ENCODE assay signal across 20 cellular contexts in the genomic region with DNA sequence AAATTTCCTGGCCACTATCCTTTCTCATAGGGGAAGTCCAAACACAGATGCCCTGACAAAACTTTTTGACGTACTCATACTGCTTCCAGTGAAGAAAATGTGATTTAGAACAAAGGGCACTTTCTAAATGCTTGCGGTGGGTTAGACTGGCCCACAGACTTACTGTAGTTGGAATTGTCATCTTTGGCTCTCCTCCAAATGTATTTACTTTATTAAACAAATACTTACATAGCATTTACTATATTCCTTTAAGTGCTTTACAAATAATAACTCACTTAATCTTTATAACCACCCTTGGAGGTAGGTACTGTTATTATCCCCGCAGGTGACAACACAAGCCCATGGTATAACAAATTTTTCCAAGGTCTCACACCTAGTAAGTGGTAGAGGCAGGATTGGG. TPM values are rescaled to one million over a fixed set of nuclear protein-coding genes. Genes with fewer than 3 reads are reported as not detected.
DNase-seq lines count a peak whose midpoint lies in the region; ATAC-seq and TF ChIP-seq lines count a peak whose summit lies in the region.
"Had no signal": no experiment of that assay in that cellular context is flagged by ENCODE, and none has a peak within 500 bp of the region (broad histone marks: within the 10 kb centered on the region; RNA-seq: fewer than 3 reads in every experiment).

No MANE protein-coding gene starts in this region.

- peaks cover 10% of the 10 kb centered on the region for H4K20me1 ChIP-seq in Loucy (ENCODE audit: insufficient read depth, low read length, poor library complexity, severe bottlenecking)

- TF ChIP-seq CTCF in Loucy (conservative IDR thresholded peaks at IDR 0.05; ENCODE audit: low read length) (no peak), brain (conservative IDR thresholded peaks at IDR 0.05) (no peak), nephron (IDR thresholded peaks at IDR 0.05; ENCODE audit: unreplicated experiment in 3 of 3) (no peak)

- H3K4me1 ChIP-seq in Loucy (ENCODE audit: insufficient read depth, low read length, poor library complexity, severe bottlenecking), result peaks cover 23% of the 10 kb centered on the region

- H3K4me2 ChIP-seq in Loucy (ENCODE audit: low read depth, low read length, poor library complexity, severe bottlenecking), result peak overlapping the region; percentile 91
- H3K4me2 ChIP-seq: SK-N-SH had no signal

- DNase-seq in activated CD8-positive, alpha-beta memory T cell treated with anti-CD3 and anti-CD28 coated beads, Interleukin-2, amount 10 ng/mL, durations not matched to agents 7 days and 5 days, result no peak
- no peak for DNase-seq in activated CD8-positive, alpha-beta memory T cell treated with anti-CD3 and anti-CD28 coated beads for 24 hours
- DNase-seq in activated CD8-positive, alpha-beta T cell treated with anti-CD3 and anti-CD28 coated beads, Interleukin-2, amount 10 ng/mL, durations not matched to agents 7 days and 5 days, result no peak
- no peak for DNase-seq in NK-92 treated with Interleukin-12 subunit alpha and Interleukin-12 subunit beta, amount 100 ng/mL, for 24 hours (lab: John Stamatoyannopoulos, UW)
- DNase-seq: EL; glutamatergic neuron; NCI-H774; Peyer's patch; posterior cingulate gyrus; SK-N-SH; stimulated activated CD4-positive, alpha-beta T cell treated with anti-CD3 and anti-CD28 coated beads, Interleukin-2, amount 100 ng/mL, for 48 hours; uterus had no signal

- H3K36me3 ChIP-seq in Loucy (ENCODE audit: insufficient read depth, low read length), result no peaks in the 10 kb centered on the region; the same call in 1 of the 2 replicates
- H3K36me3 ChIP-seq: uterus had no signal

- no peaks in the 10 kb centered on the region for H3K27me3 ChIP-seq in Loucy (ENCODE audit: insufficient read depth, low read length, poor library complexity, severe bottlenecking)
- H3K27me3 ChIP-seq: cardiac muscle cell, esophagus muscularis mucosa, Peyer's patch, uterus had no signal

- no peaks in the 10 kb centered on the region for H3F3A ChIP-seq in Loucy (ENCODE audit: low read depth)

- no peak for ATAC-seq in activated CD8-positive, alpha-beta memory T cell treated with anti-CD3 and anti-CD28 coated beads, Interleukin-2, amount 10 ng/mL, durations not matched to agents 7 days and 5 days
- ATAC-seq in activated CD8-positive, alpha-beta T cell treated with anti-CD3 and anti-CD28 coated beads, Interleukin-2, amount 10 ng/mL, durations not matched to agents 7 days and 5 days, result no peak
- no peak for ATAC-seq in GM19035 (IDR thresholded peaks at IDR 0.05; ENCODE audit: unreplicated experiment)
- ATAC-seq: HCT116 had no signal

- no peak overlapping the region for H3K27ac Mint-ChIP-seq in activated CD8-positive, alpha-beta memory T cell treated with anti-CD3 and anti-CD28 coated beads, Interleukin-2, amount 10 ng/mL, durations not matched to agents 7 days and 5 days
- H3K27ac Mint-ChIP-seq in brain (peak overlapping the region in 2 of 5 experiments; percentile 20 to 74), nephron (no peak overlapping the region)
- no peak overlapping the region for H3K27ac Mint-ChIP-seq in activated CD8-positive, alpha-beta T cell treated with anti-CD3 and anti-CD28 coated beads, Interleukin-2, amount 10 ng/mL, durations not matched to agents 7 days and 5 days

- H3K79me2 ChIP-seq in Loucy (ENCODE audit: insufficient read depth, low read length), result peaks cover 27% of the 10 kb centered on the region

- CTCF ChIA-PET in activated CD8-positive, alpha-beta memory T cell treated with anti-CD3 and anti-CD28 coated beads, Interleukin-2, amount 10 ng/mL, durations not matched to agents 7 days and 5 days (lab: Charles Lee), result no interaction called here
- CTCF ChIA-PET in activated CD8-positive, alpha-beta T cell treated with anti-CD3 and anti-CD28 coated beads, Interleukin-2, amount 10 ng/mL, durations not matched to agents 7 days and 5 days (lab: Charles Lee), result no interaction called here

- H3K4me1 Mint-ChIP-seq in activated CD8-positive, alpha-beta memory T cell treated with anti-CD3 and anti-CD28 coated beads, Interleukin-2, amount 10 ng/mL, durations not matched to agents 7 days and 5 days, result peaks cover 33% of the 10 kb centered on the region
- H3K4me1 Mint-ChIP-seq in brain, result peaks cover 50% of the 10 kb centered on the region
- peaks cover 22% of the 10 kb centered on the region for H3K4me1 Mint-ChIP-seq in nephron
- H3K4me1 Mint-ChIP-seq in activated CD8-positive, alpha-beta T cell treated with anti-CD3 and anti-CD28 coated beads, Interleukin-2, amount 10 ng/mL, durations not matched to agents 7 days and 5 days (ENCODE audit: low read depth), result peaks cover 29% of the 10 kb centered on the region

- no peaks in the 10 kb centered on the region for H3K9me3 Mint-ChIP-seq in activated CD8-positive, alpha-beta memory T cell treated with anti-CD3 and anti-CD28 coated beads, Interleukin-2, amount 10 ng/mL, durations not matched to agents 7 days and 5 days (ENCODE audit: low read depth)
- peaks cover 0 to 7% (median 0%) of the 10 kb centered on the region in 5 experiments for H3K9me3 Mint-ChIP-seq in brain
- no peaks in the 10 kb centered on the region for H3K9me3 Mint-ChIP-seq in nephron
- H3K9me3 Mint-ChIP-seq in activated CD8-positive, alpha-beta T cell treated with anti-CD3 and anti-CD28 coated beads, Interleukin-2, amount 10 ng/mL, durations not matched to agents 7 days and 5 days (ENCODE audit: insufficient read depth), result no peaks in the 10 kb centered on the region

- H3K9ac ChIP-seq in Loucy (ENCODE audit: low read depth, low read length, poor library complexity, severe bottlenecking), result no peak overlapping the region
- H3K9ac ChIP-seq: SK-N-SH had no signal

- no peak overlapping the region for H2AFZ ChIP-seq in Loucy (ENCODE audit: low read length)

- H3K4me3 Mint-ChIP-seq in activated CD8-positive, alpha-beta memory T cell treated with anti-CD3 and anti-CD28 coated beads, Interleukin-2, amount 10 ng/mL, durations not matched to agents 7 days and 5 days, result peak overlapping the region; percentile 16
- peak overlapping the region; percentile 79 to 99 (median 84) for H3K4me3 Mint-ChIP-seq in brain
- peak overlapping the region; percentile 79 to 100 (median 83) for H3K4me3 Mint-ChIP-seq in nephron
- no peak overlapping the region for H3K4me3 Mint-ChIP-seq in activated CD8-positive, alpha-beta T cell treated with anti-CD3 and anti-CD28 coated beads, Interleukin-2, amount 10 ng/mL, durations not matched to agents 7 days and 5 days

- peaks cover 18% of the 10 kb centered on the region for H3K36me3 Mint-ChIP-seq in activated CD8-positive, alpha-beta memory T cell treated with anti-CD3 and anti-CD28 coated beads, Interleukin-2, amount 10 ng/mL, durations not matched to agents 7 days and 5 days
- H3K36me3 Mint-ChIP-seq in brain (peaks cover 44% of the 10 kb centered on the region), nephron (ENCODE audit: low read depth) (peaks cover 27% of the 10 kb centered on the region)
- H3K36me3 Mint-ChIP-seq in activated CD8-positive, alpha-beta T cell treated with anti-CD3 and anti-CD28 coated beads, Interleukin-2, amount 10 ng/mL, durations not matched to agents 7 days and 5 days (ENCODE audit: low read depth), result peaks cover 15% of the 10 kb centered on the region

- POLR2A ChIA-PET in activated CD8-positive, alpha-beta T cell treated with anti-CD3 and anti-CD28 coated beads, Interleukin-2, amount 10 ng/mL, durations not matched to agents 7 days and 5 days (lab: Charles Lee), result no interaction called here

- no peaks in the 10 kb centered on the region for H3K27me3 Mint-ChIP-seq in activated CD8-positive, alpha-beta memory T cell treated with anti-CD3 and anti-CD28 coated beads, Interleukin-2, amount 10 ng/mL, durations not matched to agents 7 days and 5 days
- H3K27me3 Mint-ChIP-seq in brain (peaks cover 13% of the 10 kb centered on the region), nephron (ENCODE audit: low read depth) (peaks cover 5% of the 10 kb centered on the region)
- H3K27me3 Mint-ChIP-seq in activated CD8-positive, alpha-beta T cell treated with anti-CD3 and anti-CD28 coated beads, Interleukin-2, amount 10 ng/mL, durations not matched to agents 7 days and 5 days (ENCODE audit: low read depth), result no peaks in the 10 kb centered on the region

- no peaks in the 10 kb centered on the region for H3K9me2 ChIP-seq in Loucy (replicated peaks; ENCODE audit: low read depth, low read length)
- H3K9me2 ChIP-seq: SK-N-SH had no signal

- H3K4me3 ChIP-seq in Loucy (ENCODE audit: low read length, poor library complexity, severe bottlenecking), result no peak overlapping the region
- H3K4me3 ChIP-seq: cardiac muscle cell, esophagus muscularis mucosa, Peyer's patch, uterus had no signal

- no peaks in the 10 kb centered on the region for H3K9me3 ChIP-seq in Loucy (ENCODE audit: insufficient read depth, low read depth, low read length)
- H3K9me3 ChIP-seq: esophagus muscularis mucosa, Peyer's patch, SK-N-SH, uterus had no signal

RNA-seq across cellular contexts. Expression of gene PI4K2A, which starts 3.1 kb away (rescaled TPM):
- total RNA-seq in activated CD8-positive, alpha-beta memory T cell treated with anti-CD3 and anti-CD28 coated beads, Interleukin-2, amount 10 ng/mL, durations not matched to agents 7 days and 5 days, result 10 to 100 TPM; 10.5 to 13.2 TPM
- 23.3 TPM for polyA plus RNA-seq in brain (ENCODE audit: insufficient read depth, low read depth, low replicate concordance)
- total RNA-seq in activated CD8-positive, alpha-beta T cell treated with anti-CD3 and anti-CD28 coated beads, Interleukin-2, amount 10 ng/mL, durations not matched to agents 7 days and 5 days, result 1 to 10 TPM; 8.9 to 9.5 TPM

RNA-seq across cellular contexts. Expression of gene MORN4, which starts 10.3 kb away (rescaled TPM):
- total RNA-seq in activated CD8-positive, alpha-beta memory T cell treated with anti-CD3 and anti-CD28 coated beads, Interleukin-2, amount 10 ng/mL, durations not matched to agents 7 days and 5 days, result 1 to 10 TPM; 1.9 to 2.1 TPM
- 26.5 TPM for polyA plus RNA-seq in brain (ENCODE audit: insufficient read depth, low read depth, low replicate concordance)
- total RNA-seq in activated CD8-positive, alpha-beta T cell treated with anti-CD3 and anti-CD28 coated beads, Interleukin-2, amount 10 ng/mL, durations not matched to agents 7 days and 5 days, result 1 to 10 TPM; 1.1 to 1.2 TPM

RNA-seq across cellular contexts. Expression of gene AVPI1, which starts 43.5 kb away (rescaled TPM):
- 1 to 10 TPM; 1.8 to 1.9 TPM for total RNA-seq in activated CD8-positive, alpha-beta memory T cell treated with anti-CD3 and anti-CD28 coated beads, Interleukin-2, amount 10 ng/mL, durations not matched to agents 7 days and 5 days
- 13.2 TPM for polyA plus RNA-seq in brain (ENCODE audit: insufficient read depth, low read depth, low replicate concordance)
- 1 to 10 TPM; 1.1 to 1.7 TPM for total RNA-seq in activated CD8-positive, alpha-beta T cell treated with anti-CD3 and anti-CD28 coated beads, Interleukin-2, amount 10 ng/mL, durations not matched to agents 7 days and 5 days

RNA-seq across cellular contexts. Expression of gene C10orf62, which starts 54.1 kb away (rescaled TPM):
- total RNA-seq in activated CD8-positive, alpha-beta memory T cell treated with anti-CD3 and anti-CD28 coated beads, Interleukin-2, amount 10 ng/mL, durations not matched to agents 7 days and 5 days, result not detected
- not detected for polyA plus RNA-seq in brain (ENCODE audit: insufficient read depth, low read depth, low replicate concordance)
- not detected for total RNA-seq in activated CD8-positive, alpha-beta T cell treated with anti-CD3 and anti-CD28 coated beads, Interleukin-2, amount 10 ng/mL, durations not matched to agents 7 days and 5 days
- total RNA-seq: Peyer's patch, uterus had no signal
- polyA plus RNA-seq: AG04450, cardiac muscle cell had no signal

RNA-seq across cellular contexts. Expression of gene HOGA1, which starts 59.4 kb away (rescaled TPM):
- not detected for total RNA-seq in activated CD8-positive, alpha-beta memory T cell treated with anti-CD3 and anti-CD28 coated beads, Interleukin-2, amount 10 ng/mL, durations not matched to agents 7 days and 5 days
- polyA plus RNA-seq in brain (ENCODE audit: insufficient read depth, low read depth, low replicate concordance), result 1.4 TPM
- total RNA-seq in activated CD8-positive, alpha-beta T cell treated with anti-CD3 and anti-CD28 coated beads, Interleukin-2, amount 10 ng/mL, durations not matched to agents 7 days and 5 days, result not detected
